ENCODE assay signal across 8 cellular contexts in the genomic region with DNA sequence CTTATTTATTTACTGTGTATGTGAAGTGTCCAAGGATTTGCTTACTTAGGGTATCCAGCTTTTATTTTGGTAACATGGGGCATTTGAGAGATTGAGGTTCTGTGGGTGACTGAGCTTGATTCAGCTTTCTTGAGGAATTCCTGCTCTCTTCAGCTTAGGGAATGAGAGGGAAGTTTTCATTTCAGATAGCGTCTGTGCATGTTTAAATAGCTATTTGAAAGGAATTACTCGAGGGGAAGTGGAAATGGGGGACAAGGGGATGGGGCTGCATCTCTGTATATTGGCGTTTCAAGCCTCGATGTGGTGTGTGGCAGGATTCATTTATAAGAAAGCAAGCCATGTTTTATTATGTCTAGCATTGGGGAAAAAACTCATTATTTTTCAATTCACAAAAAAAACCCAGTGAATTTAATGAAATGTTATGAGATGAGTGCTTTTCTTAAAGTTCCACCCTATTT. TPM values are rescaled to one million over a fixed set of nuclear protein-coding genes. Genes with fewer than 3 reads are reported as not detected.
DNase-seq lines count a peak whose midpoint lies in the region; ATAC-seq and TF ChIP-seq lines count a peak whose summit lies in the region.

No MANE protein-coding gene starts in this region.

- 2% methylated on average over 4 of the region's 4 CpGs for WGBS in esophagus muscularis mucosa
- 1% methylated on average over 4 of the region's 4 CpGs for WGBS in prostate gland

- peak overlapping the region; percentile 91 for H3K4me3 ChIP-seq in GM12864 (ENCODE audit: low read depth, low read length)
- peak overlapping the region; percentile 72 to 96 (median 84) for H3K4me3 ChIP-seq in Peyer's patch
- peak overlapping the region; percentile 78 to 94 (median 90) for H3K4me3 ChIP-seq in esophagus muscularis mucosa
- H3K4me3 ChIP-seq in prostate gland: peak overlapping the region; percentile 66 to 79

- no peak for TF ChIP-seq EP300 in esophagus muscularis mucosa (IDR thresholded peaks at IDR 0.05)

- TF ChIP-seq CTCF in GM12864 (IDR thresholded peaks at IDR 0.05; ENCODE audit: low read depth, low read length, missing control alignments) (no peak), Peyer's patch (IDR thresholded peaks at IDR 0.05) (no peak), esophagus muscularis mucosa (IDR thresholded peaks at IDR 0.05) (no peak), prostate gland (IDR thresholded peaks at IDR 0.05) (no peak)

- ATAC-seq in GM18873 (IDR thresholded peaks at IDR 0.05; ENCODE audit: low FRiP score, unreplicated experiment) (no peak), HG03571 (IDR thresholded peaks at IDR 0.05; ENCODE audit: unreplicated experiment) (no peak)

- H3K4me1 ChIP-seq in Peyer's patch (peaks cover 0 to 18% (median 0%) of the 10 kb centered on the region in 4 donors), esophagus muscularis mucosa (peaks cover 13 to 46% (median 33%) of the 10 kb centered on the region in 4 donors), prostate gland (replicated peaks) (no peaks in the 10 kb centered on the region)

- DNase-seq in GM12864 (ENCODE audit: low read depth): no peak
- DNase-seq in Peyer's patch: no peak
- DNase-seq in esophagus muscularis mucosa (ENCODE audit: extremely low spot score): no peak
- DNase-seq in prostate gland (ENCODE audit: low spot score): no peak
- DNase-seq in stimulated activated CD4-positive, alpha-beta T cell treated with anti-CD3 and anti-CD28 coated beads, Interleukin-4, amount 100 ng/mL, for 24 hours: no peak
- no peak for DNase-seq in NCI-H2196 (lab: John Stamatoyannopoulos, UW; ENCODE audit: unreplicated experiment)

- H3K36me3 ChIP-seq in Peyer's patch: no peaks in the 10 kb centered on the region
- H3K36me3 ChIP-seq in esophagus muscularis mucosa: no peaks in the 10 kb centered on the region
- H3K36me3 ChIP-seq in prostate gland: no peaks in the 10 kb centered on the region

- TF ChIP-seq POLR2A in Peyer's patch (IDR thresholded peaks at IDR 0.05) (no peak), esophagus muscularis mucosa (IDR thresholded peaks at IDR 0.05; ENCODE audit: low read depth) (no peak), prostate gland (IDR thresholded peaks at IDR 0.05) (no peak)

- intact Hi-C loops in esophagus muscularis mucosa (cut with DNase I) (loop anchor here (10.0 kb wide), 1 partner anchor 490 kb away; a partner anchor contains a TSS), prostate gland (cut with DNase I) (loop anchor here (5.0 to 10.0 kb wide), 3 partner anchors 132 to 620 kb away; a partner anchor contains a TSS)

- no peaks in the 10 kb centered on the region for H3K27me3 ChIP-seq in Peyer's patch
- no peaks in the 10 kb centered on the region for H3K27me3 ChIP-seq in esophagus muscularis mucosa
- no peaks in the 10 kb centered on the region for H3K27me3 ChIP-seq in prostate gland (replicated peaks; ENCODE audit: insufficient read depth)

- no peaks in the 10 kb centered on the region for H3K9me3 ChIP-seq in Peyer's patch
- no peaks in the 10 kb centered on the region for H3K9me3 ChIP-seq in esophagus muscularis mucosa
- no peaks in the 10 kb centered on the region for H3K9me3 ChIP-seq in prostate gland

- H3K27ac ChIP-seq in Peyer's patch: peak overlapping the region in 3 of 4 donors; percentile 89 to 99 (median 96)
- H3K27ac ChIP-seq in esophagus muscularis mucosa (replicated peaks in 1 of 4): peak overlapping the region; percentile 94 to 98 (median 96)
- peak overlapping the region; percentile 93 to 95 for H3K27ac ChIP-seq in prostate gland

RNA-seq across cellular contexts. Expression of a gene that starts 1.0 kb away (rescaled TPM):
- total RNA-seq in Peyer's patch (10 to 100 TPM; 32.2 to 49.5 (median 40.8) TPM), esophagus muscularis mucosa (10 to 100 TPM; 32.1 to 52.3 (median 35.0) TPM), prostate gland (100 to 1,000 TPM; 123 to 158 TPM)
